In the genomic region with DNA sequence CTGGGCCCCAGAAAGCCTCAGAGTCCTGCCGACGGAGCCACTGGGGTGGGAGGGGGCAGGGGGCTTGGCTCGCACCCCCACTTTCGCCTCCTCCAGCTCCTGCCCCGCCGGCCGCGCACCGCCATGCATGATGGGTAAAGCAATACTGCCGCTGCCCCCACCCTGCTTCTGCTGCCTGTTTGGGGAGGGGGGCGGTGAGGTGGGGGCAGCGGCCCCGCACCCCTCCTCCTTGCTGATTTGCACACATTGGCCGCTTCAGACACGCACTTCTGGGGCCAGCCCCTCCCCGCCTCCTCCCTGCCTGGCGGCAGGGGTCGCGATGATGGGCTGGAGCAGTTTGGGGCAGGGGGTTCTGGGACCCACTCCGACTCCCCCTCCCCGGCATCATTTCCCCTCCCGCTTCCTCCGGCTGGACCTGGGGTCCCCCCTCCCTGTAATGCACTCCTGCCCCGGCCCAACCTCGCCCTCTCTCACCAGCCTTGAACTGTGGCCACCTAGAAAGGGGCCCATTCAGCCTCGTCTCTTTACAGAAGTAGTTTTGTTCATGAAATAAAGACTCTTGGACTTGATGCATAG, we compare ENCODE assay signal across 9 cellular contexts. TPM values are rescaled to one million over a fixed set of nuclear protein-coding genes. Genes with fewer than 3 reads are reported as not detected.
DNase-seq lines count a peak whose midpoint lies in the region; ATAC-seq and TF ChIP-seq lines count a peak whose summit lies in the region.
"Had no signal": no experiment of that assay in that cellular context is flagged by ENCODE, and none has a peak within 500 bp of the region (broad histone marks: within the 10 kb centered on the region; RNA-seq: fewer than 3 reads in every experiment).

No MANE protein-coding gene starts in this region.

- H3K9me3 ChIP-seq in breast epithelium (no peaks in the 10 kb centered on the region), upper lobe of left lung (no peaks in the 10 kb centered on the region)
- H3K9me3 ChIP-seq in naive thymus-derived CD4-positive, alpha-beta T cell (ENCODE audit: control insufficient read depth in 2 of 3, low read length in 3 of 3) = no peaks in the 10 kb centered on the region

- H3K4me3 ChIP-seq in breast epithelium (no peak overlapping the region), upper lobe of left lung (peak overlapping the region in 3 of 4 donors; percentile 34 to 44 (median 43))
- peak overlapping the region; percentile 60 for H3K4me3 ChIP-seq in naive thymus-derived CD4-positive, alpha-beta T cell (ENCODE audit: low read length)

- WGBS in upper lobe of left lung, 2 donors = 42 to 54% methylated on average over 14 to 24 of the region's 26 CpGs

- no peaks in the 10 kb centered on the region for H3K36me3 Mint-ChIP-seq in MCF 10A (ENCODE audit: insufficient read depth, unreplicated experiment)
- H3K36me3 Mint-ChIP-seq in naive thymus-derived CD4-positive, alpha-beta T cell = no peaks in the 10 kb centered on the region

- H3K9me3 Mint-ChIP-seq in MCF 10A (ENCODE audit: unreplicated experiment) = no peaks in the 10 kb centered on the region
- peaks cover 0 to 3% (median 0%) of the 10 kb centered on the region in 11 donors for H3K9me3 Mint-ChIP-seq in naive thymus-derived CD4-positive, alpha-beta T cell

- TF ChIP-seq EP300 in upper lobe of left lung (IDR thresholded peaks at IDR 0.05) = no peak

- CTCF ChIA-PET in MCF 10A (lab: Yijun Ruan, JAX) = no interaction called here
- CTCF ChIA-PET in naive thymus-derived CD4-positive, alpha-beta T cell (lab: Charles Lee) = no interaction called here

- no TSS peak for BruUV-seq in MCF 10A (replicated peaks; lab: Mats Ljungman, UMichigan)

- H3K27me3 ChIP-seq in breast epithelium = no peaks in the 10 kb centered on the region
- H3K27me3 ChIP-seq in naive thymus-derived CD4-positive, alpha-beta T cell (ENCODE audit: control insufficient read depth in 2 of 2, insufficient read depth in 2 of 2, low read length in 2 of 2) = no peaks in the 10 kb centered on the region
- H3K27me3 ChIP-seq in upper lobe of left lung = no peaks in the 10 kb centered on the region

- POLR2A ChIA-PET in MCF 10A (lab: Yijun Ruan, JAX) = no interaction called here
- POLR2A ChIA-PET in naive thymus-derived CD4-positive, alpha-beta T cell (lab: Charles Lee) = no interaction called here

- peaks cover 0 to 9% of the 10 kb centered on the region in 2 donors for H3K4me1 ChIP-seq in breast epithelium
- H3K4me1 ChIP-seq in naive thymus-derived CD4-positive, alpha-beta T cell (ENCODE audit: control insufficient read depth in 2 of 2, insufficient read depth in 2 of 2, low read length in 2 of 2) = peaks cover 15 to 16% of the 10 kb centered on the region in 2 donors
- peaks cover 42 to 73% (median 58%) of the 10 kb centered on the region in 4 donors for H3K4me1 ChIP-seq in upper lobe of left lung

- H3K4me3 Mint-ChIP-seq in MCF 10A (ENCODE audit: unreplicated experiment) = no peak overlapping the region
- H3K4me3 Mint-ChIP-seq in naive thymus-derived CD4-positive, alpha-beta T cell = peak overlapping the region; percentile 18 to 92 (median 82)

- intact Hi-C loops in breast epithelium (cut with DNase I; ENCODE audit: low total_unique reads) (no loop called here), MCF 10A (cut with micrococcal nuclease) (no loop called here)
- intact Hi-C loops in naive thymus-derived CD4-positive, alpha-beta T cell (cut with micrococcal nuclease) = loop anchor here (5.0 to 10.0 kb wide), 2 partner anchors 38 to 55 kb away; a partner anchor contains a TSS

- no peak overlapping the region for H3K27ac Mint-ChIP-seq in MCF 10A (ENCODE audit: low read depth, unreplicated experiment)
- H3K27ac Mint-ChIP-seq in naive thymus-derived CD4-positive, alpha-beta T cell = peak overlapping the region in 7 of 9 donors; percentile 16 to 77 (median 52)

- no peaks in the 10 kb centered on the region for H3K4me1 Mint-ChIP-seq in MCF 10A (ENCODE audit: insufficient read depth, unreplicated experiment)
- peaks cover 20 to 47% (median 40%) of the 10 kb centered on the region in 7 donors for H3K4me1 Mint-ChIP-seq in naive thymus-derived CD4-positive, alpha-beta T cell

- no peak for ATAC-seq in naive thymus-derived CD4-positive, alpha-beta T cell
- ATAC-seq in upper lobe of left lung (ENCODE audit: low FRiP score in 2 of 2) (no peak), GM19351 (IDR thresholded peaks at IDR 0.05; ENCODE audit: unreplicated experiment) (no peak)

- H3K27ac ChIP-seq in breast epithelium (peak overlapping the region; percentile 78 to 81), cingulate gyrus (ENCODE audit: low read depth, low read length) (peak overlapping the region; percentile 65), upper lobe of left lung (peak overlapping the region; percentile 70 to 92 (median 82))
- H3K27ac ChIP-seq in naive thymus-derived CD4-positive, alpha-beta T cell (ENCODE audit: low read depth, low read length) = no peak overlapping the region

- no peaks in the 10 kb centered on the region for H3K27me3 Mint-ChIP-seq in MCF 10A (ENCODE audit: insufficient read depth, unreplicated experiment)
- H3K27me3 Mint-ChIP-seq in naive thymus-derived CD4-positive, alpha-beta T cell = peaks cover 0 to 33% (median 6%) of the 10 kb centered on the region in 5 donors

- H3K36me3 ChIP-seq in breast epithelium = no peaks in the 10 kb centered on the region
- H3K36me3 ChIP-seq in naive thymus-derived CD4-positive, alpha-beta T cell (ENCODE audit: control insufficient read depth in 2 of 3, insufficient read depth in 3 of 3, low read length in 3 of 3) = no peaks in the 10 kb centered on the region
- peaks cover 0 to 8% (median 0%) of the 10 kb centered on the region in 4 donors for H3K36me3 ChIP-seq in upper lobe of left lung

- TF ChIP-seq POLR2A in breast epithelium (IDR thresholded peaks at IDR 0.05) (no peak), upper lobe of left lung (IDR thresholded peaks at IDR 0.05) (no peak)

- no peak for TF ChIP-seq CTCF in breast epithelium (IDR thresholded peaks at IDR 0.05)
- no peak for TF ChIP-seq CTCF in MCF 10A (IDR thresholded peaks at IDR 0.05; ENCODE audit: unreplicated experiment)
- no peak for TF ChIP-seq CTCF in upper lobe of left lung (IDR thresholded peaks at IDR 0.05)

- no peak for DNase-seq in breast epithelium (ENCODE audit: low spot score in 2 of 2)
- no peak for DNase-seq in MCF 10A (ENCODE audit: unreplicated experiment)
- DNase-seq in naive thymus-derived CD4-positive, alpha-beta T cell = no peak
- DNase-seq in upper lobe of left lung = peak; percentile 19 to 87
- DNase-seq in T-helper 9 cell = no peak
- DNase-seq in activated CD4-positive, alpha-beta T cell treated with anti-CD3 and anti-CD28 coated beads for 48 hours = no peak

RNA-seq across cellular contexts. Expression of a gene that starts 1.6 kb away (rescaled TPM):
- total RNA-seq in breast epithelium = 10 to 100 TPM in 1 of 3 donors, 1 to 10 TPM in 2; 1.8 to 18.0 (median 8.5) TPM
- not detected in 2 replicates for total RNA-seq in MCF 10A (2022)
- not detected for total RNA-seq in naive thymus-derived CD4-positive, alpha-beta T cell
- polyA plus RNA-seq in naive thymus-derived CD4-positive, alpha-beta T cell = not detected
- 10 to 100 TPM; 15.9 to 54.5 (median 41.1) TPM for total RNA-seq in upper lobe of left lung
- total RNA-seq: NCI-H460 had no signal

RNA-seq across cellular contexts. Expression of a gene that starts 9.7 kb away (rescaled TPM):
- total RNA-seq in breast epithelium (10 to 100 TPM in 1 of 3 donors, 1 to 10 TPM in 2; 5.1 to 14.6 (median 8.5) TPM), MCF 10A (2022) (0.19 and 0.27 TPM in 2 replicates), upper lobe of left lung (10 to 100 TPM in 1 of 6 donors, 1 to 10 TPM in 5; 2.9 to 13.1 (median 6.9) TPM)
- 1 to 10 TPM in 4 of 5 experiments, under 1 TPM in 1; 0.48 to 1.9 (median 1.8) TPM for total RNA-seq in naive thymus-derived CD4-positive, alpha-beta T cell
- polyA plus RNA-seq in naive thymus-derived CD4-positive, alpha-beta T cell = under 1 TPM in 1 of 2 donors, not detected in 1; 0.23 TPM

RNA-seq across cellular contexts. Expression of a gene that starts 39.8 kb away (rescaled TPM):
- total RNA-seq in breast epithelium (10 to 100 TPM; 30.6 to 56.0 (median 38.6) TPM), MCF 10A (2022) (46.7 and 48.1 TPM in 2 replicates), upper lobe of left lung (100 to 1,000 TPM in 4 of 6 donors, 10 to 100 TPM in 2; 85.1 to 206 (median 119) TPM)
- total RNA-seq in naive thymus-derived CD4-positive, alpha-beta T cell = 100 to 1,000 TPM in 4 of 5 experiments, 10 to 100 TPM in 1; 90.1 to 286 (median 253) TPM
- polyA plus RNA-seq in naive thymus-derived CD4-positive, alpha-beta T cell = 10 to 100 TPM; 33.6 to 74.9 TPM

Comparison
In these comparisons a context has a peak if more than half of its experiments do, and no peak if none do; other contexts are left out.
1. DNase-seq: peak in upper lobe of left lung (2 of 2); none in breast epithelium (0 of 2), MCF 10A (single experiment), naive thymus-derived CD4-positive, alpha-beta T cell (0 of 9), T-helper 9 cell (single experiment) and activated CD4-positive, alpha-beta T cell treated with anti-CD3 and anti-CD28 coated beads for 48 hours (single experiment).
2. H3K4me3 ChIP-seq: peak in naive thymus-derived CD4-positive, alpha-beta T cell (single experiment) and upper lobe of left lung (3 of 4); none in breast epithelium (0 of 3).
3. intact Hi-C loops: an anchor here in naive thymus-derived CD4-positive, alpha-beta T cell (5.0 to 10.0 kb wide); none called in breast epithelium and MCF 10A.